ENCODE assay signal across 17 cellular contexts in the genomic region with DNA sequence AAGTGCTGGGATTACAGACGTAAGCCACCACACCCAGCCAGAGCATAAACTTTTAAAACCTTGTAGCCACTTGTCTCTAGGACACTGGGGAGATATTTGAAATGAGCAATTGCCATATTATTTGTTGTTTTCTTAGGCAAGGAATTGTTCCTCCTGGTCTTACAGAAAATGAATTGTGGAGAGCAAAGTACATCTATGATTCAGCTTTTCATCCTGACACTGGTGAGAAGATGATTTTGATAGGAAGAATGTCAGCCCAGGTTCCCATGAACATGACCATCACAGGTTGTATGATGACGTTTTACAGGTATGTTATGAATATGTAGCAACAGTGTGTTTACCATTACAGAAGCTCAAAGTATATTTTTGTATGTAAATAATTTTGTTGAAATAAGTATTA. TPM values are rescaled to one million over a fixed set of nuclear protein-coding genes. Genes with fewer than 3 reads are reported as not detected.
DNase-seq lines count a peak whose midpoint lies in the region; ATAC-seq, FAIRE-seq and TF ChIP-seq lines count a peak whose summit lies in the region.
"Had no signal": no experiment of that assay in that cellular context is flagged by ENCODE, and none has a peak within 500 bp of the region (broad histone marks: within the 10 kb centered on the region; RNA-seq: fewer than 3 reads in every experiment).

No MANE protein-coding gene starts in this region.

- no peak for ATAC-seq in activated CD4-positive, alpha-beta T cell treated with anti-CD3 and anti-CD28 coated beads for 36 hours
- no peak for ATAC-seq in stimulated activated memory B cell treated with anti-CD40 and anti-IgM and Interleukin-4, amounts not matched to agents 10 μg/mL and 1 μg/mL and 100 μg/mL, for 72 hours

- H4K20me1 ChIP-seq in mammary epithelial cell (ENCODE audit: insufficient read depth, low read length) = no peaks in the 10 kb centered on the region

- H3K27ac Mint-ChIP-seq in activated CD4-positive, alpha-beta T cell treated with anti-CD3 and anti-CD28 coated beads for 36 hours = peak overlapping the region; percentile 19
- H3K27ac Mint-ChIP-seq in MCF 10A (ENCODE audit: low read depth, unreplicated experiment) = no peak overlapping the region
- H3K27ac Mint-ChIP-seq in stimulated activated memory B cell treated with anti-CD40 and anti-IgM and Interleukin-4, amounts not matched to agents 10 μg/mL and 1 μg/mL and 100 μg/mL, for 72 hours = no peak overlapping the region

- H3K36me3 Mint-ChIP-seq in activated CD4-positive, alpha-beta T cell treated with anti-CD3 and anti-CD28 coated beads for 36 hours (ENCODE audit: low read depth) = peaks cover 73% of the 10 kb centered on the region
- H3K36me3 Mint-ChIP-seq in MCF 10A (ENCODE audit: insufficient read depth, unreplicated experiment) = peaks cover 62% of the 10 kb centered on the region
- H3K36me3 Mint-ChIP-seq in stimulated activated memory B cell treated with anti-CD40 and anti-IgM and Interleukin-4, amounts not matched to agents 10 μg/mL and 1 μg/mL and 100 μg/mL, for 72 hours = peaks cover 60% of the 10 kb centered on the region

- intact Hi-C loops in activated CD4-positive, alpha-beta T cell treated with anti-CD3 and anti-CD28 coated beads for 36 hours (cut with DNase I, micrococcal nuclease) = no loop called here
- intact Hi-C loops in mammary epithelial cell (cut with micrococcal nuclease) = no loop called here
- intact Hi-C loops in MCF 10A (cut with micrococcal nuclease) = no loop called here

- peaks cover 36% of the 10 kb centered on the region for H3K79me2 ChIP-seq in mammary epithelial cell (ENCODE audit: insufficient read depth, low read length)

- no peaks in the 10 kb centered on the region for H3K9me3 ChIP-seq in mammary epithelial cell (replicated peaks; ENCODE audit: insufficient read depth, low read length)
- H3K9me3 ChIP-seq: BE2C, Caco-2 had no signal

- no peak overlapping the region for H3K4me3 Mint-ChIP-seq in activated CD4-positive, alpha-beta T cell treated with anti-CD3 and anti-CD28 coated beads for 36 hours
- no peak overlapping the region for H3K4me3 Mint-ChIP-seq in MCF 10A (ENCODE audit: unreplicated experiment)
- H3K4me3 Mint-ChIP-seq in stimulated activated memory B cell treated with anti-CD40 and anti-IgM and Interleukin-4, amounts not matched to agents 10 μg/mL and 1 μg/mL and 100 μg/mL, for 72 hours = no peak overlapping the region
- H3K4me3 Mint-ChIP-seq: CD4-positive, CD25-positive, alpha-beta regulatory T cell had no signal

- no peaks in the 10 kb centered on the region for H3K27me3 Mint-ChIP-seq in activated CD4-positive, alpha-beta T cell treated with anti-CD3 and anti-CD28 coated beads for 36 hours
- H3K27me3 Mint-ChIP-seq in MCF 10A (ENCODE audit: insufficient read depth, unreplicated experiment) = no peaks in the 10 kb centered on the region
- no peaks in the 10 kb centered on the region for H3K27me3 Mint-ChIP-seq in stimulated activated memory B cell treated with anti-CD40 and anti-IgM and Interleukin-4, amounts not matched to agents 10 μg/mL and 1 μg/mL and 100 μg/mL, for 72 hours
- H3K27me3 Mint-ChIP-seq: CD4-positive, CD25-positive, alpha-beta regulatory T cell had no signal

- 95% methylated on average over 2 of the region's 2 CpGs for WGBS in mammary epithelial cell (ENCODE audit: low coverage, missing lambda C conversion rate)

- dilution Hi-C loops in mammary epithelial cell (cut with HindIII; ENCODE audit: low sequenced_read_pairs) = no loop called here

- no peaks in the 10 kb centered on the region for H3K4me1 ChIP-seq in mammary epithelial cell (ENCODE audit: insufficient read depth, low read length)
- H3K4me1 ChIP-seq: BE2C had no signal

- H3K27me3 ChIP-seq in mammary epithelial cell (ENCODE audit: insufficient read depth, low read length) (no peaks in the 10 kb centered on the region), bronchial epithelial cell (ENCODE audit: control insufficient read depth, insufficient read depth, low read length) (no peaks in the 10 kb centered on the region)
- H3K27me3 ChIP-seq: BE2C had no signal

- H3K36me3 ChIP-seq in mammary epithelial cell (ENCODE audit: insufficient read depth, low read length) = peaks cover 34% of the 10 kb centered on the region
- peaks cover 5% of the 10 kb centered on the region for H3K36me3 ChIP-seq in bronchial epithelial cell (ENCODE audit: control insufficient read depth, insufficient read depth, low read length)

- H3K27ac ChIP-seq in mammary epithelial cell (ENCODE audit: insufficient read depth, low read depth, low read length) = no peak overlapping the region

- no peak for DNase-seq in activated CD4-positive, alpha-beta T cell treated with anti-CD3 and anti-CD28 coated beads for 36 hours
- DNase-seq in activated CD4-positive, alpha-beta T cell treated with anti-CD3 and anti-CD28 coated beads, Interleukin-2, amount 50 U/mL, for 1 hour = no peak
- DNase-seq in mammary epithelial cell = peak; percentile 3
- no peak for DNase-seq in MCF 10A (ENCODE audit: unreplicated experiment)
- peak; percentile 17 for DNase-seq in bronchial epithelial cell (ENCODE audit: low read depth)
- DNase-seq in NCI-H2171 (lab: John Stamatoyannopoulos, UW) = no peak
- DNase-seq in NOMO-1 treated with DMSO at 0.1 percent for 48 hours (lab: John Stamatoyannopoulos, UW; ENCODE audit: unreplicated experiment) = no peak
- DNase-seq: BE2C; Caco-2; CD4-positive, CD25-positive, alpha-beta regulatory T cell; KBM-7; NCI-H1694 treated with DMSO at 0.1 percent for 48 hours; NCI-H510A; NCI-H748 treated with DMSO at 0.1 percent for 48 hours; NK-92 treated with Interleukin-12 subunit alpha and Interleukin-12 subunit beta, amount 100 ng/mL, for 24 hours had no signal

- no peak overlapping the region for H2AFZ ChIP-seq in mammary epithelial cell (ENCODE audit: low read depth, low read length)

- CTCF ChIA-PET in activated CD4-positive, alpha-beta T cell treated with anti-CD3 and anti-CD28 coated beads for 36 hours (lab: Charles Lee) = no interaction called here
- CTCF ChIA-PET in mammary epithelial cell (lab: Charles Lee; ENCODE audit: low non-redundant PET) = no interaction called here
- CTCF ChIA-PET in MCF 10A (lab: Yijun Ruan, JAX) = interaction anchor here (5.4 kb wide), 1 partner anchor 25 kb away, joined by 24 read pairs; no protein-coding TSS in a partner anchor

- BruUV-seq in mammary epithelial cell (replicated peaks; lab: Mats Ljungman, UMichigan) (no TSS peak), MCF 10A (replicated peaks; lab: Mats Ljungman, UMichigan) (no TSS peak)

- no peak for TF ChIP-seq CTCF in mammary epithelial cell (conservative IDR thresholded peaks at IDR 0.05 in 1 of 2, IDR thresholded peaks at IDR 0.05 in 1 of 2; ENCODE audit: extremely low read depth in 1 of 2, insufficient read depth in 1 of 2, low read depth in 1 of 2, low read length in 2 of 2)
- no peak for TF ChIP-seq CTCF in MCF 10A (IDR thresholded peaks at IDR 0.05; ENCODE audit: unreplicated experiment)
- TF ChIP-seq CTCF in bronchial epithelial cell (IDR thresholded peaks at IDR 0.05; ENCODE audit: insufficient read depth, low read length, severe bottlenecking) = no peak

- POLR2A ChIA-PET in activated CD4-positive, alpha-beta T cell treated with anti-CD3 and anti-CD28 coated beads for 36 hours (lab: Charles Lee) = no interaction called here
- POLR2A ChIA-PET in MCF 10A (lab: Yijun Ruan, JAX) = interaction anchor here (0.9 kb wide), 1 partner anchor 30 kb away, joined by 3 read pairs; a partner anchor contains a TSS

- no peak overlapping the region for H3K4me3 ChIP-seq in mammary epithelial cell (replicated peaks in 1 of 3; ENCODE audit: insufficient read depth in 1 of 3, low read depth in 2 of 3, low read length in 3 of 3)
- H3K4me3 ChIP-seq in bronchial epithelial cell (ENCODE audit: low read depth, low read length) = no peak overlapping the region

- H3K9me3 Mint-ChIP-seq in activated CD4-positive, alpha-beta T cell treated with anti-CD3 and anti-CD28 coated beads for 36 hours (ENCODE audit: low read depth) = no peaks in the 10 kb centered on the region
- H3K9me3 Mint-ChIP-seq in MCF 10A (ENCODE audit: unreplicated experiment) = no peaks in the 10 kb centered on the region
- H3K9me3 Mint-ChIP-seq in stimulated activated memory B cell treated with anti-CD40 and anti-IgM and Interleukin-4, amounts not matched to agents 10 μg/mL and 1 μg/mL and 100 μg/mL, for 72 hours = no peaks in the 10 kb centered on the region

- peaks cover 45% of the 10 kb centered on the region for H3K4me1 Mint-ChIP-seq in activated CD4-positive, alpha-beta T cell treated with anti-CD3 and anti-CD28 coated beads for 36 hours
- H3K4me1 Mint-ChIP-seq in MCF 10A (ENCODE audit: insufficient read depth, unreplicated experiment) = no peaks in the 10 kb centered on the region
- peaks cover 8% of the 10 kb centered on the region for H3K4me1 Mint-ChIP-seq in stimulated activated memory B cell treated with anti-CD40 and anti-IgM and Interleukin-4, amounts not matched to agents 10 μg/mL and 1 μg/mL and 100 μg/mL, for 72 hours

- H3K9ac ChIP-seq in mammary epithelial cell (ENCODE audit: insufficient read depth, low read length) = no peak overlapping the region

- no peak overlapping the region for H3K4me2 ChIP-seq in mammary epithelial cell (ENCODE audit: insufficient read depth, low read depth, low read length)

- FAIRE-seq in bronchial epithelial cell (lab: Jason Lieb, UNC) = no peak
- FAIRE-seq: G401.6 had no signal

- in situ Hi-C loops in mammary epithelial cell (cut with MboI; ENCODE audit: low sequenced_read_pairs in 2 of 2) = no loop called here

RNA-seq across cellular contexts. Expression of a gene that starts 30.5 kb away (rescaled TPM):
- 100 to 1,000 TPM; 322 to 433 TPM for total RNA-seq in activated CD4-positive, alpha-beta T cell treated with anti-CD3 and anti-CD28 coated beads for 36 hours
- 10 to 100 TPM; 75.8 to 79.4 TPM for total RNA-seq in mammary epithelial cell
- 155 TPM for polyA plus RNA-seq in mammary epithelial cell
- 260 TPM for polyA minus RNA-seq in mammary epithelial cell
- total RNA-seq in MCF 10A (2022) = 86.4 and 91.8 TPM in 2 replicates
- total RNA-seq in bronchial epithelial cell = 86.2 and 123 TPM in 2 replicates

Comparison
In these comparisons a context has a peak if more than half of its experiments do, and no peak if none do; other contexts are left out.
1. DNase-seq: peak in mammary epithelial cell (single experiment) and bronchial epithelial cell (single experiment); none in activated CD4-positive, alpha-beta T cell treated with anti-CD3 and anti-CD28 coated beads for 36 hours (single experiment), activated CD4-positive, alpha-beta T cell treated with anti-CD3 and anti-CD28 coated beads, Interleukin-2, amount 50 U/mL, for 1 hour (single experiment), MCF 10A (single experiment), NCI-H2171 (single experiment) and NOMO-1 treated with DMSO at 0.1 percent for 48 hours (single experiment).